ENCODE assay signal across 19 cellular contexts in the genomic region with DNA sequence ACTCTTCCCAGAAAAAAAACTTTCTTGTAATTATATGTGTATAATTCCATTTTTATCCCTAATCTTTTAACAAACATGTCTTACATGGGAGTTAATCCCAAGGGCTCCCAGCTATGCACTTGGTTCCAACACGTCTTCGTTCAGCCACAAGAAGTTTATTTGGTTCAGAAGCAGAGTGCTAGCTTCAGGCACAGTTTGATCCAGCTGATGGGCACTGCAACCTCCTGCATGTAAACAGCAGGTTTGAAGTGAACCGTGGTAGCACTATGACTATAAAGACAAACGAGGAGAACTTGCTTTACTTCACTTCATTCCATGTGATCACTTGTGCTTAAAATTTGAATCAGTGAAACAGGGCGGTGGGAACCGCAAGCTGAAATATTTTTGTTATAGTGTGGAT. TPM values are rescaled to one million over a fixed set of nuclear protein-coding genes. Genes with fewer than 3 reads are reported as not detected.
DNase-seq lines count a peak whose midpoint lies in the region; ATAC-seq, FAIRE-seq and TF ChIP-seq lines count a peak whose summit lies in the region.
"Had no signal": no experiment of that assay in that cellular context is flagged by ENCODE, and none has a peak within 500 bp of the region (broad histone marks: within the 10 kb centered on the region; RNA-seq: fewer than 3 reads in every experiment).

No MANE protein-coding gene starts in this region.

- H3K9me3 Mint-ChIP-seq in H9: no peaks in the 10 kb centered on the region
- H3K9me3 Mint-ChIP-seq in T-cell: no peaks in the 10 kb centered on the region
- H3K9me3 Mint-ChIP-seq: CD4-positive, CD25-positive, alpha-beta regulatory T cell; CD8-positive, alpha-beta memory T cell had no signal

- intact Hi-C loops in GM12878 (cut with micrococcal nuclease; ENCODE audit: unreplicated experiment): no loop called here

- H3K27ac Mint-ChIP-seq in H9 (peak overlapping the region in 2 of 3 experiments; percentile 49 to 52; a peak in 2 of 7 replicates), T-cell (no peak overlapping the region)
- H3K27ac Mint-ChIP-seq: CD4-positive, CD25-positive, alpha-beta regulatory T cell had no signal

- H3K27me3 Mint-ChIP-seq in H9 (ENCODE audit: low read depth) (no peaks in the 10 kb centered on the region; the same call in none of the 2 replicates), T-cell (no peaks in the 10 kb centered on the region)
- H3K27me3 Mint-ChIP-seq: CD4-positive, CD25-positive, alpha-beta regulatory T cell; CD8-positive, alpha-beta memory T cell had no signal

- H4K20me1 ChIP-seq in H9 (ENCODE audit: control insufficient read depth, insufficient read depth, insufficient read length) (peaks cover 4% of the 10 kb centered on the region), GM12878 (ENCODE audit: control insufficient read depth, insufficient read depth) (no peaks in the 10 kb centered on the region)

- WGBS in H9 (ENCODE audit: extremely low coverage, insufficient read length, low lambda C conversion rate): no CpG with 5 or more reads among the region's 6 CpGs
- WGBS in GM12878 (ENCODE audit: insufficient coverage, insufficient replicate concordance, low lambda C conversion rate, missing lambda C conversion rate): 58% methylated on average over 6 of the region's 6 CpGs

- no peak for ATAC-seq in GM12878
- no peak for ATAC-seq in omental fat pad (ENCODE audit: low FRiP score)
- ATAC-seq in T-cell (replicated peaks in 1 of 4): no peak

- H3K56ac ChIP-seq in H9 (ENCODE audit: insufficient read length, low read depth, low read length): no peak overlapping the region

- H2BK15ac ChIP-seq in H9 (ENCODE audit: low read depth, low read length): no peak overlapping the region

- H3K36me3 Mint-ChIP-seq in H9 (ENCODE audit: insufficient read depth in 1 of 3, low read depth in 3 of 3) (peaks cover 6 to 23% (median 17%) of the 10 kb centered on the region in 3 experiments; a peak in 6 of 7 replicates), T-cell (peaks cover 3% of the 10 kb centered on the region)

- H2AFZ ChIP-seq in H9 (ENCODE audit: low read length) (no peak overlapping the region), GM12878 (ENCODE audit: control insufficient read depth, low read depth, low read length) (no peak overlapping the region)

- no peak overlapping the region for H3T11ph ChIP-seq in H9 (ENCODE audit: low read length)

- CTCF ChIA-PET in GM12878 (lab: Yijun Ruan, JAX): interaction anchor here (1.0 to 2.0 kb wide), 2 partner anchors 9 to 103 kb away, joined by 4 to 14 read pairs; no protein-coding TSS in a partner anchor
- CTCF ChIA-PET in T-cell (lab: Charles Lee): no interaction called here

- no peak for FAIRE-seq in GM12878 (lab: Jason Lieb, UNC)
- FAIRE-seq: GM12891, GM19239, H1 had no signal

- H2BK20ac ChIP-seq in H9 (ENCODE audit: low read depth, low read length, poor library complexity, severe bottlenecking): no peak overlapping the region

- no peak overlapping the region for H4K91ac ChIP-seq in H9 (ENCODE audit: insufficient read length, low read depth, low read length)

- TF ChIP-seq CTCF in H9 (conservative IDR thresholded peaks at IDR 0.05): no peak
- no peak for TF ChIP-seq CTCF in GM12878 (IDR thresholded peaks at IDR 0.05 in 2 of 3, conservative IDR thresholded peaks at IDR 0.05 in 1 of 3; ENCODE audit: control insufficient read depth in 2 of 3, extremely low read depth in 1 of 3, insufficient read depth in 1 of 3, low read depth in 3 of 3, low read length in 3 of 3)
- TF ChIP-seq CTCF in omental fat pad (IDR thresholded peaks at IDR 0.05): no peak

- no peaks in the 10 kb centered on the region for H3K27me3 ChIP-seq in H9 (ENCODE audit: insufficient read depth, low read length)
- H3K27me3 ChIP-seq in GM12878 (replicated peaks in 1 of 2; ENCODE audit: control insufficient read depth in 2 of 2, insufficient read depth in 2 of 2, low read length in 1 of 2): no peaks in the 10 kb centered on the region
- H3K27me3 ChIP-seq: BE2C had no signal

- peaks cover 0 to 2% of the 10 kb centered on the region in 2 experiments; a peak in 1 of 4 replicates for H3K36me3 ChIP-seq in GM12878 (ENCODE audit: control insufficient read depth in 2 of 2, insufficient read depth in 2 of 2, low read length in 1 of 2)
- H3K36me3 ChIP-seq: BE2C had no signal

- no peak overlapping the region for H2BK120ac ChIP-seq in H9 (ENCODE audit: low read depth, low read length, poor library complexity, severe bottlenecking)

- no peaks in the 10 kb centered on the region for H3K23me2 ChIP-seq in H9 (ENCODE audit: insufficient read length, low read depth, low read length, poor library complexity, severe bottlenecking)

- H3K4me3 ChIP-seq in GM12878: no peak overlapping the region
- H3K4me3 ChIP-seq: HAP-1 had no signal

- no peak for TF ChIP-seq RAD21 in GM12878 (IDR thresholded peaks at IDR 0.05; ENCODE audit: insufficient read depth, low read depth, low read length)

- no peak overlapping the region for H3K14ac ChIP-seq in H9 (ENCODE audit: insufficient read depth, low read length)

- H2BK12ac ChIP-seq in H9 (ENCODE audit: insufficient read length, low read depth, low read length): no peak overlapping the region

- no peak overlapping the region for H3K23ac ChIP-seq in H9 (ENCODE audit: insufficient read length, low read depth, low read length)

- no peak for TF ChIP-seq EP300 in GM12878 (IDR thresholded peaks at IDR 0.05; ENCODE audit: borderline replicate concordance in 1 of 2, control insufficient read depth in 1 of 2, low read depth in 2 of 2, low read length in 2 of 2)

- no peak overlapping the region for H2BK5ac ChIP-seq in H9 (ENCODE audit: insufficient read length, low read length)

- H3K9me3 ChIP-seq in H9 (ENCODE audit: control insufficient read depth, low read depth, low read length): no peaks in the 10 kb centered on the region
- H3K9me3 ChIP-seq in GM12878 (replicated peaks; ENCODE audit: control insufficient read depth, insufficient read depth, low read length): no peaks in the 10 kb centered on the region; the same call in 2 of the 3 replicates
- H3K9me3 ChIP-seq: BE2C, HAP-1 had no signal

- H4K5ac ChIP-seq in H9 (ENCODE audit: insufficient read length, low read depth, low read length): no peak overlapping the region

- H3K79me1 ChIP-seq in H9 (ENCODE audit: insufficient read depth, low read depth, low read length, poor library complexity, severe bottlenecking): no peaks in the 10 kb centered on the region

- RAD21 ChIA-PET in GM12878 (lab: Charles Lee; ENCODE audit: unreplicated experiment): interaction anchor here (0.8 kb wide), 1 partner anchor 9 kb away, joined by 3 read pairs; no protein-coding TSS in a partner anchor

- H3K4me1 Mint-ChIP-seq in H9 (no peaks in the 10 kb centered on the region; a peak in 1 of 4 replicates), T-cell (peaks cover 0 to 2% (median 2%) of the 10 kb centered on the region in 3 donors)
- H3K4me1 Mint-ChIP-seq: CD8-positive, alpha-beta memory T cell had no signal

- H3K4me3 Mint-ChIP-seq in H9 (no peak overlapping the region), T-cell (no peak overlapping the region)
- H3K4me3 Mint-ChIP-seq: CD8-positive, alpha-beta memory T cell had no signal

- no peak overlapping the region for H3K4ac ChIP-seq in H9 (ENCODE audit: low read depth, low read length)

- H3K79me2 ChIP-seq in H9 (ENCODE audit: insufficient read depth, low read length): no peaks in the 10 kb centered on the region
- no peaks in the 10 kb centered on the region for H3K79me2 ChIP-seq in GM12878 (ENCODE audit: control insufficient read depth, insufficient read depth, low read length)

- SMC1A ChIA-PET in GM12878 (lab: Charles Lee; ENCODE audit: uncharacterized antibody, unreplicated experiment): interaction anchor here (0.7 to 1.6 kb wide), 3 partner anchors 8 to 15 kb away, joined by 3 to 5 read pairs (median 4); no protein-coding TSS in a partner anchor

- no peaks in the 10 kb centered on the region for H3K4me1 ChIP-seq in H9 (ENCODE audit: insufficient read depth, low read length)
- H3K4me1 ChIP-seq in GM12878 (ENCODE audit: control insufficient read depth, insufficient read depth, low read length): peaks cover 25% of the 10 kb centered on the region
- H3K4me1 ChIP-seq: HAP-1 had no signal

- no peak for TF ChIP-seq POLR2A in GM12878 (IDR thresholded peaks at IDR 0.05; ENCODE audit: low read depth, low read length)

- no peak overlapping the region for H4K8ac ChIP-seq in H9 (replicated peaks; ENCODE audit: insufficient read length, low read depth, low read length)

- no TSS peak for BruUV-seq in GM12878 (replicated peaks; lab: Mats Ljungman, UMichigan)

- no peak overlapping the region for H3K4me2 ChIP-seq in H9 (ENCODE audit: insufficient read depth, insufficient read length, low read length)
- H3K4me2 ChIP-seq in GM12878 (ENCODE audit: control insufficient read depth, insufficient read depth): peak overlapping the region; percentile 32; the same call in 1 of the 2 replicates

- no peak overlapping the region for H2AK5ac ChIP-seq in H9 (ENCODE audit: insufficient read length, low read length)

- in situ Hi-C loops in GM12878 (cut with MboI): no loop called here

- POLR2A ChIA-PET in GM12878 (lab: Charles Lee) (interaction anchor here (0.9 to 2.5 kb wide), 3 partner anchors 9 to 14 kb away, joined by 3 to 11 read pairs (median 3); no protein-coding TSS in a partner anchor), T-cell (lab: Charles Lee) (no interaction called here)

- DNase-seq in H9: no peak
- no peak for DNase-seq in GM12878 (ENCODE audit: low read depth, low spot score)
- DNase-seq in mesenteric fat pad (ENCODE audit: low spot score): peak; percentile 22
- DNase-seq in iPS-NIHi11 (ENCODE audit: low spot score): no peak
- no peak for DNase-seq in omental fat pad (ENCODE audit: low spot score)
- no peak for DNase-seq in T-cell
- DNase-seq: BE2C; C1 segment of cervical spinal cord; CD4-positive, CD25-positive, alpha-beta regulatory T cell; CD8-positive, alpha-beta memory T cell; COR-L47; DMS 273 treated with DMSO at 0.1 percent for 48 hours; DMS53; DND-41; EL had no signal

- H3K9ac ChIP-seq in H9 (ENCODE audit: extremely low read depth, insufficient read length, low read length): no peak overlapping the region
- no peak overlapping the region for H3K9ac ChIP-seq in GM12878 (ENCODE audit: control insufficient read depth, insufficient read depth, low read length)

- H3K27ac ChIP-seq in H9 (ENCODE audit: insufficient read length, low read depth, low read length): no peak overlapping the region
- no peak overlapping the region for H3K27ac ChIP-seq in GM12878 (ENCODE audit: control insufficient read depth, insufficient read depth)

- H3K18ac ChIP-seq in H9 (ENCODE audit: insufficient read length, low read depth, low read length): no peak overlapping the region

RNA-seq across cellular contexts. Expression of a gene that starts 7.0 kb away (rescaled TPM):
- total RNA-seq in H9 (2021): 40.4 and 42.0 TPM in 2 replicates
- total RNA-seq in GM12878 (2013; cell fraction: nucleolus; rRNA removed): 16.2 and 18.7 TPM in 2 replicates
- 27.9 and 30.2 TPM in 2 replicates for total RNA-seq in GM12878 (2014; rRNA removed)
- total RNA-seq in GM12878 (2014; rRNA removed; fragmentation: Illumina TruSeq; extraction: Trizol): 27.1 and 30.5 TPM in 2 replicates
- 30.5 and 34.9 TPM in 2 replicates for total RNA-seq in GM12878 (2021)
- 15.5 TPM for polyA plus RNA-seq in GM12878 (2011; ENCODE audit: low read depth)
- 18.1 and 18.2 TPM in 2 replicates for polyA plus RNA-seq in GM12878 (2011; rRNA removed)
- 12.8 and 15.1 TPM in 2 replicates for polyA plus RNA-seq in GM12878 (2011; cell fraction: cytosol; rRNA removed)
- polyA plus RNA-seq in GM12878 (2011; cell fraction: nucleus; rRNA removed): 11.9 and 18.3 TPM in 2 replicates
- 15.0 and 20.5 TPM in 2 replicates for polyA plus RNA-seq in GM12878 (2012)
- 15.3 and 24.0 TPM in 2 replicates for polyA plus RNA-seq in GM12878 (2014; fragmentation: Illumina TruSeq; extraction: Trizol)
- 10 to 100 TPM; 24.6 to 25.7 TPM for polyA plus RNA-seq in GM12878 (2014; fragmentation: Nextera tagmentation; extraction: Ambion mirVana)
- 28.5 and 32.8 TPM in 2 replicates for polyA plus RNA-seq in GM12878 (2014; rRNA removed)
- 10 to 100 TPM; 67.5 to 68.5 TPM for polyA plus RNA-seq in GM12878 (2016; fragmentation: Nextera tagmentation; extraction: Ambion mirVana)
- 5.3 and 6.2 TPM in 2 replicates for polyA minus RNA-seq in GM12878 (2011; rRNA and poly(A)+ RNA removed)
- 4.8 and 6.2 TPM in 2 replicates for polyA minus RNA-seq in GM12878 (2011; cell fraction: cytosol; rRNA and poly(A)+ RNA removed)
- 6.5 and 11.4 TPM in 2 replicates for polyA minus RNA-seq in GM12878 (2011; cell fraction: nucleus; rRNA and poly(A)+ RNA removed)
- 27.1 TPM for total RNA-seq in mesenteric fat pad
- total RNA-seq in omental fat pad: 10 to 100 TPM; 17.9 to 26.3 (median 23.8) TPM
- total RNA-seq in T-cell: 10 to 100 TPM; 24.1 to 28.4 (median 25.2) TPM

RNA-seq across cellular contexts. Expression of a gene that starts 9.9 kb away (rescaled TPM):
- total RNA-seq in H9 (2021) (2,120 and 2,130 TPM in 2 replicates), GM12878 (2014; rRNA removed) (2,842 and 3,098 TPM in 2 replicates), GM12878 (2014; rRNA removed; fragmentation: Illumina TruSeq; extraction: Trizol) (4,662 and 4,681 TPM in 2 replicates), GM12878 (2021) (2,368 and 2,463 TPM in 2 replicates), mesenteric fat pad (1,225 TPM), omental fat pad (1,000 to 10,000 TPM; 2,150 to 4,864 (median 2,988) TPM), T-cell (1,000 to 10,000 TPM; 1,490 to 1,765 (median 1,631) TPM)
- total RNA-seq in GM12878 (2013; cell fraction: nucleolus; rRNA removed): 297 and 312 TPM in 2 replicates
- 1,818 TPM for polyA plus RNA-seq in GM12878 (2011; ENCODE audit: low read depth)
- polyA plus RNA-seq in GM12878 (2011; rRNA removed) (2,490 and 2,717 TPM in 2 replicates), GM12878 (2014; fragmentation: Illumina TruSeq; extraction: Trizol) (3,268 and 3,336 TPM in 2 replicates), GM12878 (2014; fragmentation: Nextera tagmentation; extraction: Ambion mirVana) (1,000 to 10,000 TPM; 3,009 to 3,046 TPM), GM12878 (2014; rRNA removed) (2,698 and 2,951 TPM in 2 replicates), GM12878 (2016; fragmentation: Nextera tagmentation; extraction: Ambion mirVana) (1,000 to 10,000 TPM; 1,197 to 1,434 TPM)
- polyA plus RNA-seq in GM12878 (2011; cell fraction: cytosol; rRNA removed): 1,447 and 1,733 TPM in 2 replicates
- 743 and 958 TPM in 2 replicates for polyA plus RNA-seq in GM12878 (2011; cell fraction: nucleus; rRNA removed)
- polyA plus RNA-seq in GM12878 (2012): 2,414 and 2,708 TPM in 2 replicates
- polyA minus RNA-seq in GM12878 (2011; rRNA and poly(A)+ RNA removed): 248 and 406 TPM in 2 replicates
- polyA minus RNA-seq in GM12878 (2011; cell fraction: cytosol; rRNA and poly(A)+ RNA removed): 310 and 334 TPM in 2 replicates
- polyA minus RNA-seq in GM12878 (2011; cell fraction: nucleus; rRNA and poly(A)+ RNA removed): 79.9 and 108 TPM in 2 replicates

RNA-seq across cellular contexts. Expression of a gene that starts 29.8 kb away (rescaled TPM):
- 0.39 TPM in 1 of 2 replicates, not detected in the other for total RNA-seq in H9 (2021)
- 5.3 and 5.9 TPM in 2 replicates for total RNA-seq in GM12878 (2013; cell fraction: nucleolus; rRNA removed)
- total RNA-seq in GM12878 (2014; rRNA removed): 0.11 TPM in 1 of 2 replicates, not detected in the other
- total RNA-seq in GM12878 (2014; rRNA removed; fragmentation: Illumina TruSeq; extraction: Trizol): 0.09 and 0.18 TPM in 2 replicates
- total RNA-seq in GM12878 (2021): 0.66 and 0.74 TPM in 2 replicates
- 0.39 TPM for polyA plus RNA-seq in GM12878 (2011; ENCODE audit: low read depth)
- 0.30 and 0.34 TPM in 2 replicates for polyA plus RNA-seq in GM12878 (2011; rRNA removed)
- polyA plus RNA-seq in GM12878 (2011; cell fraction: cytosol; rRNA removed): 0.38 and 0.39 TPM in 2 replicates
- 1.9 and 2.0 TPM in 2 replicates for polyA plus RNA-seq in GM12878 (2011; cell fraction: nucleus; rRNA removed)
- polyA plus RNA-seq in GM12878 (2012): 0.60 and 0.77 TPM in 2 replicates
- polyA plus RNA-seq in GM12878 (2014; fragmentation: Illumina TruSeq; extraction: Trizol): not detected in 2 replicates
- polyA plus RNA-seq in GM12878 (2014; fragmentation: Nextera tagmentation; extraction: Ambion mirVana): not detected
- polyA plus RNA-seq in GM12878 (2014; rRNA removed): 0.08 and 0.13 TPM in 2 replicates
- polyA plus RNA-seq in GM12878 (2016; fragmentation: Nextera tagmentation; extraction: Ambion mirVana): under 1 TPM in 1 of 2 experiments, not detected in 1; 0.16 TPM
- polyA minus RNA-seq in GM12878 (2011; rRNA and poly(A)+ RNA removed): 0.22 and 0.36 TPM in 2 replicates
- polyA minus RNA-seq in GM12878 (2011; cell fraction: cytosol; rRNA and poly(A)+ RNA removed): not detected in 2 replicates
- 0.36 and 1.6 TPM in 2 replicates for polyA minus RNA-seq in GM12878 (2011; cell fraction: nucleus; rRNA and poly(A)+ RNA removed)
- total RNA-seq in mesenteric fat pad: 5.5 TPM
- total RNA-seq in omental fat pad: 10 to 100 TPM in 1 of 4 donors, 1 to 10 TPM in 3; 3.6 to 15.9 (median 5.9) TPM
- 1 to 10 TPM in 1 of 5 donors, under 1 TPM in 1, not detected in 3; 0.35 to 1.8 TPM for total RNA-seq in T-cell
- total RNA-seq: CD4-positive, CD25-positive, alpha-beta regulatory T cell had no signal
- polyA plus RNA-seq: CD4-positive, CD25-positive, alpha-beta regulatory T cell; CD8-positive, alpha-beta memory T cell had no signal

RNA-seq across cellular contexts. Expression of a gene that starts 45.8 kb away (rescaled TPM):
- total RNA-seq in H9 (2021) (23.4 and 25.4 TPM in 2 replicates), GM12878 (2014; rRNA removed) (15.9 and 19.3 TPM in 2 replicates), GM12878 (2014; rRNA removed; fragmentation: Illumina TruSeq; extraction: Trizol) (15.0 and 15.6 TPM in 2 replicates), GM12878 (2021) (17.5 and 20.6 TPM in 2 replicates), mesenteric fat pad (63.6 TPM), omental fat pad (100 to 1,000 TPM in 1 of 4 donors, 10 to 100 TPM in 3; 54.6 to 117 (median 71.3) TPM), T-cell (10 to 100 TPM; 20.9 to 29.0 (median 28.3) TPM)
- total RNA-seq in GM12878 (2013; cell fraction: nucleolus; rRNA removed): 3.7 and 4.0 TPM in 2 replicates
- 7.0 TPM for polyA plus RNA-seq in GM12878 (2011; ENCODE audit: low read depth)
- polyA plus RNA-seq in GM12878 (2011; rRNA removed) (18.4 and 20.0 TPM in 2 replicates), GM12878 (2014; fragmentation: Illumina TruSeq; extraction: Trizol) (16.1 and 19.8 TPM in 2 replicates), GM12878 (2014; fragmentation: Nextera tagmentation; extraction: Ambion mirVana) (10 to 100 TPM in 1 of 2 experiments, 1 to 10 TPM in 1; 4.4 to 12.4 TPM), GM12878 (2014; rRNA removed) (16.9 and 17.0 TPM in 2 replicates), GM12878 (2016; fragmentation: Nextera tagmentation; extraction: Ambion mirVana) (10 to 100 TPM; 74.4 to 78.7 TPM)
- 16.3 and 19.4 TPM in 2 replicates for polyA plus RNA-seq in GM12878 (2011; cell fraction: cytosol; rRNA removed)
- 13.3 and 14.5 TPM in 2 replicates for polyA plus RNA-seq in GM12878 (2011; cell fraction: nucleus; rRNA removed)
- polyA plus RNA-seq in GM12878 (2012): 12.1 and 12.4 TPM in 2 replicates
- 9.1 TPM in 2 replicates for polyA minus RNA-seq in GM12878 (2011; rRNA and poly(A)+ RNA removed)
- polyA minus RNA-seq in GM12878 (2011; cell fraction: cytosol; rRNA and poly(A)+ RNA removed): 4.1 and 4.9 TPM in 2 replicates
- 2.1 and 5.4 TPM in 2 replicates for polyA minus RNA-seq in GM12878 (2011; cell fraction: nucleus; rRNA and poly(A)+ RNA removed)

Comparison
In these comparisons a context has a peak if more than half of its experiments do, and no peak if none do; other contexts are left out.
1. H3K27ac Mint-ChIP-seq: peak in H9 (2 of 3); none in T-cell (0 of 2).